ENCODE assay signal across 8 cellular contexts in genomic region chr15:75577401-75578205, GRCh38. TPM values are rescaled to one million over a fixed set of nuclear protein-coding genes. Genes with fewer than 3 reads are reported as not detected.
DNase-seq lines count a peak whose midpoint lies in the region; ATAC-seq and TF ChIP-seq lines count a peak whose summit lies in the region.

No MANE protein-coding gene starts in this region.

- H3K9me3 ChIP-seq in OCI-LY1 (ENCODE audit: low read length) = no peaks in the 10 kb centered on the region
- H3K9me3 ChIP-seq in tibial artery = no peaks in the 10 kb centered on the region

- ATAC-seq in GM18858 (IDR thresholded peaks at IDR 0.05; ENCODE audit: unreplicated experiment) = no peak

- intact Hi-C loops in tibial artery (cut with DNase I; ENCODE audit: low total_unique reads) = no loop called here

- H3F3A ChIP-seq in OCI-LY1 (ENCODE audit: insufficient read depth, low read length) = no peaks in the 10 kb centered on the region

- peak overlapping the region; percentile 90 for H3K4me2 ChIP-seq in OCI-LY1 (ENCODE audit: low read length)

- H4K20me1 ChIP-seq in OCI-LY1 (ENCODE audit: insufficient read depth, low read length) = no peaks in the 10 kb centered on the region

- H2AFZ ChIP-seq in OCI-LY1 (ENCODE audit: low read length) = no peak overlapping the region

- DNase-seq in DMS79 treated with DMSO at 0.1 percent for 48 hours (lab: John Stamatoyannopoulos, UW) (peak; percentile 52), DMS79 (lab: John Stamatoyannopoulos, UW) (no peak), cerebellum (ENCODE audit: low spot score) (peak; percentile 24), medulla oblongata (ENCODE audit: extremely low spot score) (peak; percentile 45), tibial artery (no peak), NCI-H774 (lab: John Stamatoyannopoulos, UW) (no peak)

- H3K4me3 ChIP-seq in OCI-LY1 (ENCODE audit: low read depth, low read length, poor library complexity, severe bottlenecking) (peak overlapping the region; percentile 83), tibial artery (peak overlapping the region; percentile 84 to 91)

- peak overlapping the region; percentile 91 for H3K9ac ChIP-seq in OCI-LY1 (ENCODE audit: low read length)

- H3K79me2 ChIP-seq in OCI-LY1 (ENCODE audit: insufficient read depth, low read length) = peaks cover 31% of the 10 kb centered on the region

- no peaks in the 10 kb centered on the region for H3K9me2 ChIP-seq in OCI-LY1 (ENCODE audit: low read depth, low read length)

- H3K27ac ChIP-seq in OCI-LY1 (ENCODE audit: low read depth, low read length, poor library complexity, severe bottlenecking) = peak overlapping the region; percentile 53
- peak overlapping the region; percentile 87 to 89 for H3K27ac ChIP-seq in tibial artery

- H3K36me3 ChIP-seq in OCI-LY1 (ENCODE audit: insufficient read depth, low read length) (no peaks in the 10 kb centered on the region), tibial artery (no peaks in the 10 kb centered on the region)

- H3K4me1 ChIP-seq in OCI-LY1 (ENCODE audit: insufficient read depth, low read length, severe bottlenecking) (peaks cover 19% of the 10 kb centered on the region), tibial artery (peaks cover 0 to 25% (median 9%) of the 10 kb centered on the region in 4 donors)

- H3K27me3 ChIP-seq in OCI-LY1 (ENCODE audit: insufficient read depth, low read length) (no peaks in the 10 kb centered on the region), tibial artery (no peaks in the 10 kb centered on the region)

- TF ChIP-seq CTCF in OCI-LY1 (IDR thresholded peaks at IDR 0.05; ENCODE audit: low read length) = no peak
- no peak for TF ChIP-seq CTCF in tibial artery (IDR thresholded peaks at IDR 0.05)

RNA-seq across cellular contexts. Expression of gene PTPN9, which starts 1.5 kb away (rescaled TPM):
- 25.5 TPM for total RNA-seq in cerebellum

RNA-seq across cellular contexts. Expression of gene SNUPN, which starts 47.9 kb away (rescaled TPM):
- 16.5 TPM for total RNA-seq in cerebellum

Comparison
In these comparisons a context has a peak if more than half of its experiments do, and no peak if none do; other contexts are left out.
1. DNase-seq: peak in DMS79 treated with DMSO at 0.1 percent for 48 hours (single experiment), cerebellum (single experiment) and medulla oblongata (single experiment); none in DMS79 (single experiment), tibial artery (0 of 2) and NCI-H774 (single experiment).